Comparison of ENCODE assay signal across 1 cellular context in genomic region chr14:25233613-25234012, GRCh38.
TF ChIP-seq lines count a peak whose summit lies in the region.

No MANE protein-coding gene starts in this region.

TF ChIP-seq in SK-N-SH, 30 proteins besides CTCF, POLR2A, EP300 and RAD21 (continued from another document):
- TF ChIP-seq PBX3 (IDR thresholded peaks at IDR 0.05) (no peak), USF1 (IDR thresholded peaks at IDR 0.05; ENCODE audit: borderline replicate concordance, low read depth) (no peak)
TF ChIP-seq in SK-N-SH: peak in this region for 0.
